ENCODE assay signal across 1 cellular context in the genomic region with DNA sequence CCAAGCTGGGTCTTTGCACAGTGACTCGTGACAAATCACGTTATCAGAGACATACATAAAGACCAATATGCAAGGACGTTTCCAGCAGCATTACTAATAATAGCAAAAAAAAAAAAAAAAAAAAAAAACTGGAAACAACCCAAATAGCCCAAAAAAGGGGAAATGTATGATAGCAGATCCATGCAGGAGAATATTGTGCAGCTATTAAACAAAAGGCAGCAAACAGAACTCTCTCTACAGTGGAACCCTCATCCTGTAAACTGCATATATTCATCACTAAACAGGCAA.
TF ChIP-seq lines count a peak whose summit lies in the region.

No MANE protein-coding gene starts in this region.

TF ChIP-seq in IMR-90, 13 proteins besides CTCF, POLR2A, EP300 and RAD21:
- TF ChIP-seq, protein P1, sequence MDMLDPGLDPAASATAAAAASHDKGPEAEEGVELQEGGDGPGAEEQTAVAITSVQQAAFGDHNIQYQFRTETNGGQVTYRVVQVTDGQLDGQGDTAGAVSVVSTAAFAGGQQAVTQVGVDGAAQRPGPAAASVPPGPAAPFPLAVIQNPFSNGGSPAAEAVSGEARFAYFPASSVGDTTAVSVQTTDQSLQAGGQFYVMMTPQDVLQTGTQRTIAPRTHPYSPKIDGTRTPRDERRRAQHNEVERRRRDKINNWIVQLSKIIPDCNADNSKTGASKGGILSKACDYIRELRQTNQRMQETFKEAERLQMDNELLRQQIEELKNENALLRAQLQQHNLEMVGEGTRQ (IDR thresholded peaks at IDR 0.05; ENCODE audit: low read depth, low read length): no peak
- TF ChIP-seq MXI1 (IDR thresholded peaks at IDR 0.05; ENCODE audit: borderline replicate concordance, low read depth, low read length): no peak
- TF ChIP-seq BHLHE40 (IDR thresholded peaks at IDR 0.05; ENCODE audit: low read depth, low read length): no peak
- TF ChIP-seq, protein P2, sequence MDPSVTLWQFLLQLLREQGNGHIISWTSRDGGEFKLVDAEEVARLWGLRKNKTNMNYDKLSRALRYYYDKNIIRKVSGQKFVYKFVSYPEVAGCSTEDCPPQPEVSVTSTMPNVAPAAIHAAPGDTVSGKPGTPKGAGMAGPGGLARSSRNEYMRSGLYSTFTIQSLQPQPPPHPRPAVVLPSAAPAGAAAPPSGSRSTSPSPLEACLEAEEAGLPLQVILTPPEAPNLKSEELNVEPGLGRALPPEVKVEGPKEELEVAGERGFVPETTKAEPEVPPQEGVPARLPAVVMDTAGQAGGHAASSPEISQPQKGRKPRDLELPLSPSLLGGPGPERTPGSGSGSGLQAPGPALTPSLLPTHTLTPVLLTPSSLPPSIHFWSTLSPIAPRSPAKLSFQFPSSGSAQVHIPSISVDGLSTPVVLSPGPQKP (IDR thresholded peaks at IDR 0.05; ENCODE audit: borderline replicate concordance, low read depth, low read length): no peak
- no peak for TF ChIP-seq NFE2L2 (IDR thresholded peaks at IDR 0.05; ENCODE audit: low read depth, low read length)
- no peak for TF ChIP-seq CEBPB (IDR thresholded peaks at IDR 0.05; ENCODE audit: low read depth, low read length)
- TF ChIP-seq CHD1 (IDR thresholded peaks at IDR 0.05; ENCODE audit: low read depth, low read length): no peak
- no peak for TF ChIP-seq SMC3 (IDR thresholded peaks at IDR 0.05; ENCODE audit: low read depth, low read length)
- TF ChIP-seq MAZ (IDR thresholded peaks at IDR 0.05; ENCODE audit: borderline replicate concordance, low read depth, low read length): no peak
- TF ChIP-seq RFX5 (IDR thresholded peaks at IDR 0.05; ENCODE audit: low read depth, low read length): no peak
- TF ChIP-seq RCOR1 (IDR thresholded peaks at IDR 0.05; ENCODE audit: insufficient replicate concordance, low read length): no peak
TF ChIP-seq in IMR-90: peak in this region for 0.
